ENCODE assay signal across 11 cellular contexts in genomic region chr2:34050413-34050812, GRCh38.
"Had no signal": no experiment of that assay in that cellular context is flagged by ENCODE, and none has a peak within 500 bp of the region (broad histone marks: within the 10 kb centered on the region; RNA-seq: fewer than 3 reads in every experiment).

No MANE protein-coding gene starts in this region.

- FAIRE-seq: H1, H54 had no signal

- H3K27ac ChIP-seq: GM23248 had no signal

- H3K4me1 ChIP-seq: HAP-1 had no signal

- ATAC-seq: GM23338, HCT116 had no signal

- H3K9me3 ChIP-seq: HAP-1 had no signal

- H3K36me3 ChIP-seq: HAP-1 had no signal

- DNase-seq: GOT3, H7, H9, HCEC 1CT, HFFc6 had no signal

- H3K4me3 ChIP-seq: GM23248, GM23338, HAP-1 had no signal
